In the genomic region with DNA sequence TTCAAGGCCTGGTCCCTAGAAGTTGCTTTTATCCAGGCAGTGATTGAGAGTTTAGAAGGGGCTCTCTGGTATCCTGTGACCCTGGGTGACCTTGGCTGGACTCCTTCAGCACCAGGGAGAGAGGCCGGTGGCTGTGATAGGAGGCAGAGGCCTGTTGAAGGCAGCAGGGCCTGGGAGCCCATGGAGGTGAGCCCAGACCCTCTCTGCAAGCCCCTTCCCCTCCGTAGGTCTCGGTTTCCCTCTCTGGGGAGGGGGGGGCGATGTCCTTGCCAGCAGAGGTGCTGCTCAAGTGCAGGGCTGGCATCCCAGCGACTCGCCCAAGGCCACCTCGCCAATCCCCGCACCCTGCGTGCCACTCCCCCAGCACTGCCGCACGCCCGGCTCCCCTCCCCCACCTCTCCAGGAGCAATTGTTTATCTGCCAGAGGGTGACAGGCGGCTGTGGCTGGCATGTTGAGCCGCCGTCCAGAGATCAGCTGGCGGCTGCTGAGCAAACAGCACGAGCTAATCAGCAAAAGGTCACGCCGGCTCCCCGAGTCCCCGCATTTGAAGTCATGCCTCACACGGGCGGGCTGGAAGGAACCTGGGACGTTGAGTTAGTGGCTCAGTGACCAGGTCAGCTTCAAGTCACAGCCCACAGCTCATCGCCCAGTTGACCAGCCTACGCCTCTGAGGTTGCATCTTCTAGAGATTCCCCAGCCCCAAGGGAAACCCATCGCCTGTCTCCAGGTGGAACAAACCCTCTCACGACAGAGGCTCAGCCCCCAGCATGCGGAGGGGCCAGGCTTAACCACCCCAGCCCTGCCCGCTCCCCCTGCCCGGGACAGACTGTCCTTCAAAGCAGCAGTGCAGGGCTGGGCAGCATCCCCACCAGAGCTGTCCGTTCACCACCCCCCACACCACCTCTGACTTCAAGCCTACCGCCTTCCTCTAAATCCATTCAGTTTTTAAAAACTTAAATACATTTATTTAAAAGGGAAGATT, we compare ENCODE assay signal across 1 cellular context.
TF ChIP-seq lines count a peak whose summit lies in the region.

No MANE protein-coding gene starts in this region.

TF ChIP-seq in HepG2, 621 proteins besides CTCF, POLR2A, EP300 and RAD21 (continued from another document and continues in another):
- TF ChIP-seq, protein P1, sequence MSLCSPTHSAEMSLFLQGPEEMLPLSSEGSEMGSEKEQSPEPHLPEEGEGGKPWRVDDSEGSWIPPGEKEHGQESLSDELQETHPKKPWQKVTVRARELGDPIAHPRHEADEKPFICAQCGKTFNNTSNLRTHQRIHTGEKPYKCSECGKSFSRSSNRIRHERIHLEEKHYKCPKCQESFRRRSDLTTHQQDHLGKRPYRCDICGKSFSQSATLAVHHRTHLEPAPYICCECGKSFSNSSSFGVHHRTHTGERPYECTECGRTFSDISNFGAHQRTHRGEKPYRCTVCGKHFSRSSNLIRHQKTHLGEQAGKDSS (CRISPR knock-in tag; IDR thresholded peaks at IDR 0.05; ENCODE audit: borderline replicate concordance, low read depth) = peak; percentile 92; the same call in 1 of the 2 replicates
- TF ChIP-seq, protein P2, sequence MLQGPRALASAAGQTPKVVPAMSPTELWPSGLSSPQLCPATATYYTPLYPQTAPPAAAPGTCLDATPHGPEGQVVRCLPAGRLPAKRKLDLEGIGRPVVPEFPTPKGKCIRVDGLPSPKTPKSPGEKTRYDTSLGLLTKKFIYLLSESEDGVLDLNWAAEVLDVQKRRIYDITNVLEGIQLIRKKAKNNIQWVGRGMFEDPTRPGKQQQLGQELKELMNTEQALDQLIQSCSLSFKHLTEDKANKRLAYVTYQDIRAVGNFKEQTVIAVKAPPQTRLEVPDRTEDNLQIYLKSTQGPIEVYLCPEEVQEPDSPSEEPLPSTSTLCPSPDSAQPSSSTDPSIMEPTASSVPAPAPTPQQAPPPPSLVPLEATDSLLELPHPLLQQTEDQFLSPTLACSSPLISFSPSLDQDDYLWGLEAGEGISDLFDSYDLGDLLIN (CRISPR knock-in tag; IDR thresholded peaks at IDR 0.05; ENCODE audit: borderline replicate concordance) = no peak
- TF ChIP-seq NCOR1 (IDR thresholded peaks at IDR 0.05; ENCODE audit: borderline replicate concordance, low read length) (peak; percentile 93; the same call in 1 of the 2 replicates), ZNF382 (CRISPR knock-in tag; IDR thresholded peaks at IDR 0.05; ENCODE audit: borderline replicate concordance) (no peak), IRF9 (CRISPR knock-in tag; IDR thresholded peaks at IDR 0.05; ENCODE audit: borderline replicate concordance) (peak; percentile 99), SNRNP70 (IDR thresholded peaks at IDR 0.05; ENCODE audit: low read depth, low read length) (no peak), BRCA1 (CRISPR knock-in tag; IDR thresholded peaks at IDR 0.05) (peak; percentile 87), ZSCAN31 (CRISPR knock-in tag; IDR thresholded peaks at IDR 0.05; ENCODE audit: low read depth) (peak; percentile 90), IKZF5 (CRISPR knock-in tag; IDR thresholded peaks at IDR 0.05) (peak; percentile 90), GPN1 (CRISPR knock-in tag; IDR thresholded peaks at IDR 0.05; ENCODE audit: borderline replicate concordance) (no peak), ZNF7 (CRISPR knock-in tag; IDR thresholded peaks at IDR 0.05) (no peak), ZNF513 (CRISPR knock-in tag; conservative IDR thresholded peaks at IDR 0.05) (peak; percentile 85; the same call in 1 of the 2 replicates), ZNF468 (CRISPR knock-in tag; IDR thresholded peaks at IDR 0.05) (no peak), POLR2G (IDR thresholded peaks at IDR 0.05; ENCODE audit: low read depth, low read length) (no peak), ZNF362 (CRISPR knock-in tag; IDR thresholded peaks at IDR 0.05; ENCODE audit: borderline replicate concordance) (peak; percentile 39; the same call in 1 of the 2 replicates), ZNF383 (CRISPR knock-in tag; IDR thresholded peaks at IDR 0.05; ENCODE audit: borderline replicate concordance) (no peak), TAF15 (IDR thresholded peaks at IDR 0.05; ENCODE audit: low read depth, low read length, poor library complexity, severe bottlenecking) (no peak), RAD51 (IDR thresholded peaks at IDR 0.05; ENCODE audit: borderline replicate concordance) (no peak), SRSF1 (optimal IDR thresholded peaks at IDR 0.05; ENCODE audit: low read depth, low read length) (no peak), ZNF44 (CRISPR knock-in tag; IDR thresholded peaks at IDR 0.05) (no peak), GTF3A (CRISPR knock-in tag; conservative IDR thresholded peaks at IDR 0.05) (no peak), MED1 (CRISPR knock-in tag; IDR thresholded peaks at IDR 0.05) (peak; percentile 98), ZNF10 (CRISPR knock-in tag; IDR thresholded peaks at IDR 0.05; ENCODE audit: borderline replicate concordance, low read depth) (no peak)
- TF ChIP-seq, protein P3, sequence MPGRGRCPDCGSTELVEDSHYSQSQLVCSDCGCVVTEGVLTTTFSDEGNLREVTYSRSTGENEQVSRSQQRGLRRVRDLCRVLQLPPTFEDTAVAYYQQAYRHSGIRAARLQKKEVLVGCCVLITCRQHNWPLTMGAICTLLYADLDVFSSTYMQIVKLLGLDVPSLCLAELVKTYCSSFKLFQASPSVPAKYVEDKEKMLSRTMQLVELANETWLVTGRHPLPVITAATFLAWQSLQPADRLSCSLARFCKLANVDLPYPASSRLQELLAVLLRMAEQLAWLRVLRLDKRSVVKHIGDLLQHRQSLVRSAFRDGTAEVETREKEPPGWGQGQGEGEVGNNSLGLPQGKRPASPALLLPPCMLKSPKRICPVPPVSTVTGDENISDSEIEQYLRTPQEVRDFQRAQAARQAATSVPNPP (CRISPR knock-in tag; IDR thresholded peaks at IDR 0.05) = peak; percentile 96
- TF ChIP-seq, protein P4, sequence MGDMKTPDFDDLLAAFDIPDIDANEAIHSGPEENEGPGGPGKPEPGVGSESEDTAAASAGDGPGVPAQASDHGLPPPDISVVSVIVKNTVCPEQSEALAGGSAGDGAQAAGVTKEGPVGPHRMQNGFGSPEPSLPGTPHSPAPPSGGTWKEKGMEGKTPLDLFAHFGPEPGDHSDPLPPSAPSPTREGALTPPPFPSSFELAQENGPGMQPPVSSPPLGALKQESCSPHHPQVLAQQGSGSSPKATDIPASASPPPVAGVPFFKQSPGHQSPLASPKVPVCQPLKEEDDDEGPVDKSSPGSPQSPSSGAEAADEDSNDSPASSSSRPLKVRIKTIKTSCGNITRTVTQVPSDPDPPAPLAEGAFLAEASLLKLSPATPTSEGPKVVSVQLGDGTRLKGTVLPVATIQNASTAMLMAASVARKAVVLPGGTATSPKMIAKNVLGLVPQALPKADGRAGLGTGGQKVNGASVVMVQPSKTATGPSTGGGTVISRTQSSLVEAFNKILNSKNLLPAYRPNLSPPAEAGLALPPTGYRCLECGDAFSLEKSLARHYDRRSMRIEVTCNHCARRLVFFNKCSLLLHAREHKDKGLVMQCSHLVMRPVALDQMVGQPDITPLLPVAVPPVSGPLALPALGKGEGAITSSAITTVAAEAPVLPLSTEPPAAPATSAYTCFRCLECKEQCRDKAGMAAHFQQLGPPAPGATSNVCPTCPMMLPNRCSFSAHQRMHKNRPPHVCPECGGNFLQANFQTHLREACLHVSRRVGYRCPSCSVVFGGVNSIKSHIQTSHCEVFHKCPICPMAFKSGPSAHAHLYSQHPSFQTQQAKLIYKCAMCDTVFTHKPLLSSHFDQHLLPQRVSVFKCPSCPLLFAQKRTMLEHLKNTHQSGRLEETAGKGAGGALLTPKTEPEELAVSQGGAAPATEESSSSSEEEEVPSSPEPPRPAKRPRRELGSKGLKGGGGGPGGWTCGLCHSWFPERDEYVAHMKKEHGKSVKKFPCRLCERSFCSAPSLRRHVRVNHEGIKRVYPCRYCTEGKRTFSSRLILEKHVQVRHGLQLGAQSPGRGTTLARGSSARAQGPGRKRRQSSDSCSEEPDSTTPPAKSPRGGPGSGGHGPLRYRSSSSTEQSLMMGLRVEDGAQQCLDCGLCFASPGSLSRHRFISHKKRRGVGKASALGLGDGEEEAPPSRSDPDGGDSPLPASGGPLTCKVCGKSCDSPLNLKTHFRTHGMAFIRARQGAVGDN (CRISPR knock-in tag; IDR thresholded peaks at IDR 0.05) = peak; percentile 97
- TF ChIP-seq, protein P5, sequence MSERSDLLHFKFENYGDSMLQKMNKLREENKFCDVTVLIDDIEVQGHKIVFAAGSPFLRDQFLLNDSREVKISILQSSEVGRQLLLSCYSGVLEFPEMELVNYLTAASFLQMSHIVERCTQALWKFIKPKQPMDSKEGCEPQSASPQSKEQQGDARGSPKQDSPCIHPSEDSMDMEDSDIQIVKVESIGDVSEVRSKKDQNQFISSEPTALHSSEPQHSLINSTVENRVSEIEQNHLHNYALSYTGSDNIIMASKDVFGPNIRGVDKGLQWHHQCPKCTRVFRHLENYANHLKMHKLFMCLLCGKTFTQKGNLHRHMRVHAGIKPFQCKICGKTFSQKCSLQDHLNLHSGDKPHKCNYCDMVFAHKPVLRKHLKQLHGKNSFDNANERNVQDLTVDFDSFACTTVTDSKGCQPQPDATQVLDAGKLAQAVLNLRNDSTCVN (CRISPR knock-in tag; IDR thresholded peaks at IDR 0.05; ENCODE audit: borderline replicate concordance) = 0 out of 2 replicates have a peak, but pooled peaks have one; percentile 35
- TF ChIP-seq, protein P6, sequence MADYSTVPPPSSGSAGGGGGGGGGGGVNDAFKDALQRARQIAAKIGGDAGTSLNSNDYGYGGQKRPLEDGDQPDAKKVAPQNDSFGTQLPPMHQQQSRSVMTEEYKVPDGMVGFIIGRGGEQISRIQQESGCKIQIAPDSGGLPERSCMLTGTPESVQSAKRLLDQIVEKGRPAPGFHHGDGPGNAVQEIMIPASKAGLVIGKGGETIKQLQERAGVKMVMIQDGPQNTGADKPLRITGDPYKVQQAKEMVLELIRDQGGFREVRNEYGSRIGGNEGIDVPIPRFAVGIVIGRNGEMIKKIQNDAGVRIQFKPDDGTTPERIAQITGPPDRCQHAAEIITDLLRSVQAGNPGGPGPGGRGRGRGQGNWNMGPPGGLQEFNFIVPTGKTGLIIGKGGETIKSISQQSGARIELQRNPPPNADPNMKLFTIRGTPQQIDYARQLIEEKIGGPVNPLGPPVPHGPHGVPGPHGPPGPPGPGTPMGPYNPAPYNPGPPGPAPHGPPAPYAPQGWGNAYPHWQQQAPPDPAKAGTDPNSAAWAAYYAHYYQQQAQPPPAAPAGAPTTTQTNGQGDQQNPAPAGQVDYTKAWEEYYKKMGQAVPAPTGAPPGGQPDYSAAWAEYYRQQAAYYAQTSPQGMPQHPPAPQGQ (CRISPR knock-in tag; IDR thresholded peaks at IDR 0.05; ENCODE audit: borderline replicate concordance) = peak; percentile 91; the same call in 1 of the 2 replicates
